In the genomic region with DNA sequence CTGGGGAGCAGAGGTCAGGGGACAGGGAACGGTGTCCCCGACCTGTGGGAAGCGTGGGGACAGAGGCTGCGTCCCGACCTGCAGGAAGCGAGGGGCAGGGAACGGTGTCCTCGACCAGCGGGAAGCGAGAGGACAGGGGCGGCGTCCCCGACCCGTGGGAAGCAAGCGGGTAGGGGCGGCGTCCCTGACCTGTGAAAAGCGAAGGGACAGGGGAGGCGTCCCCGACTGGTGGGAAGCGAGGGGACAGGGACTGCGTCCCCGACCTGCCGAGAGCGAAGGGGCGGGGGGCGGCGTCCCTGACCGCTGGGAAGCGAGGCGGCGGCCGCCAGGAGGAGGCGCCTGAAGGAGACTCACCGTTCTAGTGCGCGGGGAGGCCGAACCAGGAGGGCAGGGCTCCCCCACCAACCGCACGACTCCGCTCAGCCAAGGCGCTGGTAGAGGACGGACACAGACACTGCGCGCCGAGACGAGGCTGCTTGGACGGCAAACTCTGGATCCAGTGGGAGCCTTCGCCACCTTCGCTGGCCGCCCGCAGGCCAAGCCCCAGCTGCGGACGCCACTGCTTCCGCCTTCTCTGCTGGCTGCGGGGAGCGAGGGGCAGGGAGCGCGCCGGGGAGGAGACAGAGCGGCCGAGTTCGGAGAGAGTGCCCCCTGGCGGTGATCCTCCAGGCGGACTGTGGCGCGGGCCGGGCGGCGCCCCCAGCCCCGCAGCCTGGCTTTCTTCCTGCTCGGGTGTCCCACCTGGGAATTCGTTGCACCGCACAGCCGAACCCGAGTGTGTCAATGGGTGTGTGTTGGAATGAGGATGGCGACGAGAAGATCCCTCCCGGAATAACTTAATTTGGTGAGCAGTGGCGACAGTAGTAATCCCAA, we compare ENCODE assay signal across 1 cellular context.
TF ChIP-seq lines count a peak whose summit lies in the region.

Gene TRAF6, minus strand, starts transcription at position 579 of the 873 bp plus-strand sequence. CDS start 8,757 bp downstream, outside the sequence.

TF ChIP-seq in K562, 482 proteins besides CTCF, POLR2A, EP300 and RAD21 (continued from another document and continues in another):
- TF ChIP-seq ARID4B (CRISPR knock-in tag; IDR thresholded peaks at IDR 0.05) = peak; percentile 97
- TF ChIP-seq XRCC5 (IDR thresholded peaks at IDR 0.05; ENCODE audit: low read depth, low read length) = no peak; the same call in 1 of the 2 replicates
- no peak for TF ChIP-seq CREBBP (IDR thresholded peaks at IDR 0.05; ENCODE audit: low read depth, low read length)
- peak; percentile 54; the same call in 1 of the 2 replicates for TF ChIP-seq GMEB1 (CRISPR knock-in tag; IDR thresholded peaks at IDR 0.05)
- TF ChIP-seq SMAD1 (IDR thresholded peaks at IDR 0.05; ENCODE audit: low read depth, low read length, partially characterized antibody) = no peak
- TF ChIP-seq, protein P1, sequence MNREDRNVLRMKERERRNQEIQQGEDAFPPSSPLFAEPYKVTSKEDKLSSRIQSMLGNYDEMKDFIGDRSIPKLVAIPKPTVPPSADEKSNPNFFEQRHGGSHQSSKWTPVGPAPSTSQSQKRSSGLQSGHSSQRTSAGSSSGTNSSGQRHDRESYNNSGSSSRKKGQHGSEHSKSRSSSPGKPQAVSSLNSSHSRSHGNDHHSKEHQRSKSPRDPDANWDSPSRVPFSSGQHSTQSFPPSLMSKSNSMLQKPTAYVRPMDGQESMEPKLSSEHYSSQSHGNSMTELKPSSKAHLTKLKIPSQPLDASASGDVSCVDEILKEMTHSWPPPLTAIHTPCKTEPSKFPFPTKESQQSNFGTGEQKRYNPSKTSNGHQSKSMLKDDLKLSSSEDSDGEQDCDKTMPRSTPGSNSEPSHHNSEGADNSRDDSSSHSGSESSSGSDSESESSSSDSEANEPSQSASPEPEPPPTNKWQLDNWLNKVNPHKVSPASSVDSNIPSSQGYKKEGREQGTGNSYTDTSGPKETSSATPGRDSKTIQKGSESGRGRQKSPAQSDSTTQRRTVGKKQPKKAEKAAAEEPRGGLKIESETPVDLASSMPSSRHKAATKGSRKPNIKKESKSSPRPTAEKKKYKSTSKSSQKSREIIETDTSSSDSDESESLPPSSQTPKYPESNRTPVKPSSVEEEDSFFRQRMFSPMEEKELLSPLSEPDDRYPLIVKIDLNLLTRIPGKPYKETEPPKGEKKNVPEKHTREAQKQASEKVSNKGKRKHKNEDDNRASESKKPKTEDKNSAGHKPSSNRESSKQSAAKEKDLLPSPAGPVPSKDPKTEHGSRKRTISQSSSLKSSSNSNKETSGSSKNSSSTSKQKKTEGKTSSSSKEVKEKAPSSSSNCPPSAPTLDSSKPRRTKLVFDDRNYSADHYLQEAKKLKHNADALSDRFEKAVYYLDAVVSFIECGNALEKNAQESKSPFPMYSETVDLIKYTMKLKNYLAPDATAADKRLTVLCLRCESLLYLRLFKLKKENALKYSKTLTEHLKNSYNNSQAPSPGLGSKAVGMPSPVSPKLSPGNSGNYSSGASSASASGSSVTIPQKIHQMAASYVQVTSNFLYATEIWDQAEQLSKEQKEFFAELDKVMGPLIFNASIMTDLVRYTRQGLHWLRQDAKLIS (CRISPR knock-in tag; IDR thresholded peaks at IDR 0.05) = peak; percentile 84
- TF ChIP-seq CBFB (CRISPR knock-in tag; IDR thresholded peaks at IDR 0.05) = peak; percentile 93
- TF ChIP-seq DPF2 (IDR thresholded peaks at IDR 0.05) = peak; percentile 24; the same call in 1 of the 2 replicates
- peak; percentile 53; the same call in 1 of the 2 replicates for TF ChIP-seq ZNF12 (CRISPR knock-in tag; IDR thresholded peaks at IDR 0.05)
- peak; percentile 46 for TF ChIP-seq L3MBTL2 (IDR thresholded peaks at IDR 0.05)
- TF ChIP-seq GTF2E2 (tag; IDR thresholded peaks at IDR 0.05) = peak; percentile 48; the same call in 1 of the 2 replicates
- TF ChIP-seq, protein P2, sequence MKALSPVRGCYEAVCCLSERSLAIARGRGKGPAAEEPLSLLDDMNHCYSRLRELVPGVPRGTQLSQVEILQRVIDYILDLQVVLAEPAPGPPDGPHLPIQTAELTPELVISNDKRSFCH (CRISPR knock-in tag; IDR thresholded peaks at IDR 0.05) = no peak
- TF ChIP-seq, protein P2 (tag; IDR thresholded peaks at IDR 0.05) = peak; percentile 79; the same call in 1 of the 2 replicates
- TF ChIP-seq, protein P3, sequence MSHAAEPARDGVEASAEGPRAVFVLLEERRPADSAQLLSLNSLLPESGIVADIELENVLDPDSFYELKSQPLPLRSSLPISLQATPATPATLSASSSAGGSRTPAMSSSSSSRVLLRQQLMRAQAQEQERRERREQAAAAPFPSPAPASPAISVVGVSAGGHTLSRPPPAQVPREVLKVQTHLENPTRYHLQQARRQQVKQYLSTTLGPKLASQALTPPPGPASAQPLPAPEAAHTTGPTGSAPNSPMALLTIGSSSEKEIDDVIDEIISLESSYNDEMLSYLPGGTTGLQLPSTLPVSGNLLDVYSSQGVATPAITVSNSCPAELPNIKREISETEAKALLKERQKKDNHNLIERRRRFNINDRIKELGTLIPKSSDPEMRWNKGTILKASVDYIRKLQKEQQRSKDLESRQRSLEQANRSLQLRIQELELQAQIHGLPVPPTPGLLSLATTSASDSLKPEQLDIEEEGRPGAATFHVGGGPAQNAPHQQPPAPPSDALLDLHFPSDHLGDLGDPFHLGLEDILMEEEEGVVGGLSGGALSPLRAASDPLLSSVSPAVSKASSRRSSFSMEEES (CRISPR knock-in tag; IDR thresholded peaks at IDR 0.05) = no peak
- no peak for TF ChIP-seq ETS2 (tag; IDR thresholded peaks at IDR 0.05; ENCODE audit: borderline replicate concordance, poor library complexity, severe bottlenecking)
- TF ChIP-seq DMBX1 (CRISPR knock-in tag; IDR thresholded peaks at IDR 0.05; ENCODE audit: borderline replicate concordance) = peak; percentile 20; the same call in 1 of the 2 replicates
- peak; percentile 97; the same call in 1 of the 2 replicates for TF ChIP-seq SREBF2 (CRISPR knock-in tag; IDR thresholded peaks at IDR 0.05)
- TF ChIP-seq GTF2A2 (tag; IDR thresholded peaks at IDR 0.05) = peak; percentile 46; the same call in 1 of the 2 replicates
- no peak for TF ChIP-seq ZNF124 (CRISPR knock-in tag; IDR thresholded peaks at IDR 0.05)
- TF ChIP-seq POU5F1 (IDR thresholded peaks at IDR 0.05; ENCODE audit: borderline replicate concordance, low read depth, low read length, partially characterized antibody) = no peak
- peak; percentile 90 for TF ChIP-seq TAF1 (IDR thresholded peaks at IDR 0.05; ENCODE audit: control insufficient read depth, extremely low read depth, insufficient read depth, low read length, severe bottlenecking)
- peak in 1 of 2 experiments; percentile 74; a peak in 1 of 4 replicates for TF ChIP-seq KDM4B (IDR thresholded peaks at IDR 0.05; ENCODE audit: borderline replicate concordance in 2 of 2, low read depth in 1 of 2)
- TF ChIP-seq, protein P4, sequence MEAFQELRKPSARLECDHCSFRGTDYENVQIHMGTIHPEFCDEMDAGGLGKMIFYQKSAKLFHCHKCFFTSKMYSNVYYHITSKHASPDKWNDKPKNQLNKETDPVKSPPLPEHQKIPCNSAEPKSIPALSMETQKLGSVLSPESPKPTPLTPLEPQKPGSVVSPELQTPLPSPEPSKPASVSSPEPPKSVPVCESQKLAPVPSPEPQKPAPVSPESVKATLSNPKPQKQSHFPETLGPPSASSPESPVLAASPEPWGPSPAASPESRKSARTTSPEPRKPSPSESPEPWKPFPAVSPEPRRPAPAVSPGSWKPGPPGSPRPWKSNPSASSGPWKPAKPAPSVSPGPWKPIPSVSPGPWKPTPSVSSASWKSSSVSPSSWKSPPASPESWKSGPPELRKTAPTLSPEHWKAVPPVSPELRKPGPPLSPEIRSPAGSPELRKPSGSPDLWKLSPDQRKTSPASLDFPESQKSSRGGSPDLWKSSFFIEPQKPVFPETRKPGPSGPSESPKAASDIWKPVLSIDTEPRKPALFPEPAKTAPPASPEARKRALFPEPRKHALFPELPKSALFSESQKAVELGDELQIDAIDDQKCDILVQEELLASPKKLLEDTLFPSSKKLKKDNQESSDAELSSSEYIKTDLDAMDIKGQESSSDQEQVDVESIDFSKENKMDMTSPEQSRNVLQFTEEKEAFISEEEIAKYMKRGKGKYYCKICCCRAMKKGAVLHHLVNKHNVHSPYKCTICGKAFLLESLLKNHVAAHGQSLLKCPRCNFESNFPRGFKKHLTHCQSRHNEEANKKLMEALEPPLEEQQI (IDR thresholded peaks at IDR 0.05) = peak; percentile 95
- peak; percentile 76 for TF ChIP-seq SAP30 (IDR thresholded peaks at IDR 0.05; ENCODE audit: borderline replicate concordance, insufficient read depth, low read depth, low read length, poor library complexity, severe bottlenecking)
- TF ChIP-seq PTRF (tag; IDR thresholded peaks at IDR 0.05) = no peak
- peak; percentile 40; the same call in 1 of the 2 replicates for TF ChIP-seq ARID1B (IDR thresholded peaks at IDR 0.05)
- peak; percentile 90 for TF ChIP-seq FIP1L1 (IDR thresholded peaks at IDR 0.05; ENCODE audit: low read depth, low read length, poor library complexity, severe bottlenecking)
- TF ChIP-seq YY1 (IDR thresholded peaks at IDR 0.05; ENCODE audit: borderline replicate concordance in 1 of 3, control insufficient read depth in 1 of 3, extremely low read depth in 1 of 3, insufficient read depth in 3 of 3, insufficient read length in 1 of 3, insufficient replicate concordance in 2 of 3, low read depth in 1 of 3, low read length in 2 of 3) = peak in 2 of 3 experiments; percentile 33 to 74
- TF ChIP-seq KLF1 (tag; IDR thresholded peaks at IDR 0.05) = 0 out of 2 replicates have a peak, but pooled peaks have one; percentile 28
- peak; percentile 67 for TF ChIP-seq CHD1 (IDR thresholded peaks at IDR 0.05; ENCODE audit: low read length)
- TF ChIP-seq JUN (IDR thresholded peaks at IDR 0.05; ENCODE audit: borderline replicate concordance, low read depth, low read length) = 0 out of 2 replicates have a peak, but pooled peaks have one; percentile 30
- TF ChIP-seq JUN (CRISPR knock-in tag; IDR thresholded peaks at IDR 0.05; ENCODE audit: borderline replicate concordance) = 0 out of 2 replicates have a peak, but pooled peaks have one; percentile 38
- peak; percentile 46; the same call in 1 of the 2 replicates for TF ChIP-seq SOX6 (IDR thresholded peaks at IDR 0.05)
- peak; percentile 91 for TF ChIP-seq POLR2B (IDR thresholded peaks at IDR 0.05; ENCODE audit: low read depth, partially characterized antibody)
- peak; percentile 93 for TF ChIP-seq CTCFL (IDR thresholded peaks at IDR 0.05; ENCODE audit: borderline replicate concordance, insufficient read depth, low read depth, low read length, poor library complexity, severe bottlenecking)
- peak; percentile 81 for TF ChIP-seq GABPB1 (CRISPR knock-in tag; IDR thresholded peaks at IDR 0.05)
- peak in 1 of 2 experiments; percentile 30; a peak in 1 of 4 replicates for TF ChIP-seq TBL1XR1 (IDR thresholded peaks at IDR 0.05; ENCODE audit: low read length in 2 of 2)
- TF ChIP-seq CREB1 (IDR thresholded peaks at IDR 0.05) = no peak; the same call in 1 of the 2 replicates
- TF ChIP-seq CREB1 (CRISPR knock-in tag; IDR thresholded peaks at IDR 0.05) = peak; percentile 69; the same call in 1 of the 2 replicates
- TF ChIP-seq GABPA (tag; conservative IDR thresholded peaks at IDR 0.05; ENCODE audit: low read depth) = peak; percentile 72
- TF ChIP-seq SP2 (IDR thresholded peaks at IDR 0.05; ENCODE audit: extremely low read depth, low read depth, low read length, poor library complexity, severe bottlenecking) = peak; percentile 94
